In genomic region chrX:134761788-134762187, GRCh38 we compare ENCODE assay signal across 9 cellular contexts. TPM values are rescaled to one million over a fixed set of nuclear protein-coding genes. Genes with fewer than 3 reads are reported as not detected.
A peak's percentile ranks its signal among the peaks of the same experiment; 100 is the strongest.
DNase-seq lines count a peak whose midpoint lies in the region; ATAC-seq and TF ChIP-seq lines count a peak whose summit lies in the region.
"Had no signal": no experiment of that assay in that cellular context is flagged by ENCODE, and none has a peak within 500 bp of the region (broad histone marks: within the 10 kb centered on the region; RNA-seq: fewer than 3 reads in every experiment).

No MANE protein-coding gene starts in this region.

- H3K4me1 ChIP-seq in psoas muscle = no peaks in the 10 kb centered on the region

- peaks cover 1% of the 10 kb centered on the region for H3K4me1 Mint-ChIP-seq in activated naive CD8-positive, alpha-beta T cell treated with anti-CD3 and anti-CD28 coated beads, Interleukin-2, amount 10 ng/mL, durations not matched to agents 7 days and 5 days
- H3K4me1 Mint-ChIP-seq in activated naive CD8-positive, alpha-beta T cell treated with anti-CD3 and anti-CD28 coated beads, Interleukin-2, amount 50 U/mL, for 24 hours = peaks cover 7% of the 10 kb centered on the region

- no peak overlapping the region for H3K4me3 ChIP-seq in brain microvascular endothelial cell (ENCODE audit: low read depth, low read length)
- no peak overlapping the region for H3K4me3 ChIP-seq in psoas muscle

- no peaks in the 10 kb centered on the region for H3K9me3 ChIP-seq in psoas muscle

- H3K36me3 Mint-ChIP-seq in activated naive CD8-positive, alpha-beta T cell treated with anti-CD3 and anti-CD28 coated beads, Interleukin-2, amount 10 ng/mL, durations not matched to agents 7 days and 5 days = no peaks in the 10 kb centered on the region
- no peaks in the 10 kb centered on the region for H3K36me3 Mint-ChIP-seq in activated naive CD8-positive, alpha-beta T cell treated with anti-CD3 and anti-CD28 coated beads, Interleukin-2, amount 50 U/mL, for 24 hours (ENCODE audit: low read depth)

- H3K27me3 Mint-ChIP-seq in activated naive CD8-positive, alpha-beta T cell treated with anti-CD3 and anti-CD28 coated beads, Interleukin-2, amount 10 ng/mL, durations not matched to agents 7 days and 5 days = no peaks in the 10 kb centered on the region
- H3K27me3 Mint-ChIP-seq in activated naive CD8-positive, alpha-beta T cell treated with anti-CD3 and anti-CD28 coated beads, Interleukin-2, amount 50 U/mL, for 24 hours = no peaks in the 10 kb centered on the region

- H3K36me3 ChIP-seq in brain microvascular endothelial cell (replicated peaks) (no peaks in the 10 kb centered on the region), psoas muscle (ENCODE audit: insufficient read depth in 1 of 2, low read depth in 1 of 2) (no peaks in the 10 kb centered on the region)

- POLR2A ChIA-PET in activated naive CD8-positive, alpha-beta T cell treated with anti-CD3 and anti-CD28 coated beads, Interleukin-2, amount 10 ng/mL, durations not matched to agents 7 days and 5 days (lab: Charles Lee) = no interaction called here

- peak; percentile 61 for ATAC-seq in activated naive CD8-positive, alpha-beta T cell treated with anti-CD3 and anti-CD28 coated beads, Interleukin-2, amount 10 ng/mL, durations not matched to agents 7 days and 5 days (ENCODE audit: low read depth)
- ATAC-seq in activated naive CD8-positive, alpha-beta T cell treated with anti-CD3 and anti-CD28 coated beads, Interleukin-2, amount 50 U/mL, for 24 hours = no peak
- ATAC-seq in psoas muscle (no peak), HG03139 (IDR thresholded peaks at IDR 0.05; ENCODE audit: unreplicated experiment) (no peak)

- H3K4me3 Mint-ChIP-seq in activated naive CD8-positive, alpha-beta T cell treated with anti-CD3 and anti-CD28 coated beads, Interleukin-2, amount 10 ng/mL, durations not matched to agents 7 days and 5 days = no peak overlapping the region
- H3K4me3 Mint-ChIP-seq in activated naive CD8-positive, alpha-beta T cell treated with anti-CD3 and anti-CD28 coated beads, Interleukin-2, amount 50 U/mL, for 24 hours = no peak overlapping the region

- no peaks in the 10 kb centered on the region for H3K9me3 Mint-ChIP-seq in activated naive CD8-positive, alpha-beta T cell treated with anti-CD3 and anti-CD28 coated beads, Interleukin-2, amount 10 ng/mL, durations not matched to agents 7 days and 5 days
- H3K9me3 Mint-ChIP-seq in activated naive CD8-positive, alpha-beta T cell treated with anti-CD3 and anti-CD28 coated beads, Interleukin-2, amount 50 U/mL, for 24 hours = no peaks in the 10 kb centered on the region

- TF ChIP-seq CTCF in brain microvascular endothelial cell (IDR thresholded peaks at IDR 0.05; ENCODE audit: low read depth, low read length, missing control alignments) (peak; percentile 61), psoas muscle (IDR thresholded peaks at IDR 0.05) (peak; percentile 6)

- DNase-seq in activated naive CD8-positive, alpha-beta T cell treated with anti-CD3 and anti-CD28 coated beads, Interleukin-2, amount 10 ng/mL, durations not matched to agents 7 days and 5 days = no peak
- DNase-seq in activated naive CD8-positive, alpha-beta T cell treated with anti-CD3 and anti-CD28 coated beads, Interleukin-2, amount 50 U/mL, for 24 hours = no peak
- DNase-seq in M059J (ENCODE audit: low read depth) = peak; percentile 52
- DNase-seq in brain microvascular endothelial cell = no peak
- no peak for DNase-seq in psoas muscle
- no peak for DNase-seq in stimulated activated naive CD4-positive, alpha-beta T cell treated with Interleukin-2 at 50 U/mL for 16 hours (lab: John Stamatoyannopoulos, UW)
- no peak for DNase-seq in head of caudate nucleus
- DNase-seq: NCI-H187 treated with DMSO at 0.1 percent for 48 hours had no signal

- H3K27me3 ChIP-seq in brain microvascular endothelial cell (replicated peaks) (no peaks in the 10 kb centered on the region), psoas muscle (ENCODE audit: insufficient read depth in 3 of 3, low read length in 2 of 3) (no peaks in the 10 kb centered on the region)

- in situ Hi-C loops in brain microvascular endothelial cell (cut with HindIII; ENCODE audit: low pct_ligation_motif_present, low sequenced_read_pairs) = no loop called here

- no peak overlapping the region for H3K27ac Mint-ChIP-seq in activated naive CD8-positive, alpha-beta T cell treated with anti-CD3 and anti-CD28 coated beads, Interleukin-2, amount 10 ng/mL, durations not matched to agents 7 days and 5 days
- no peak overlapping the region for H3K27ac Mint-ChIP-seq in activated naive CD8-positive, alpha-beta T cell treated with anti-CD3 and anti-CD28 coated beads, Interleukin-2, amount 50 U/mL, for 24 hours

- H3K27ac ChIP-seq in brain microvascular endothelial cell (no peak overlapping the region), psoas muscle (no peak overlapping the region)

- intact Hi-C loops in psoas muscle (cut with DNase I) (no loop called here), head of caudate nucleus (cut with DNase I) (no loop called here)

- 48 to 59% (median 49%) methylated on average over 4 of the region's 4 CpGs for WGBS in psoas muscle, 3 donors

RNA-seq across cellular contexts. Expression of gene PABIR2, which starts 35.2 kb away (rescaled TPM):
- total RNA-seq in activated naive CD8-positive, alpha-beta T cell treated with anti-CD3 and anti-CD28 coated beads, Interleukin-2, amount 10 ng/mL, durations not matched to agents 7 days and 5 days = 10 to 100 TPM; 59.7 to 64.5 TPM
- 55.5 and 77.5 TPM in 2 replicates for total RNA-seq in M059J (2014; rRNA removed; shearing (Covaris generic))
- 1 to 10 TPM; 3.4 to 5.1 (median 4.1) TPM for total RNA-seq in psoas muscle
- 1 to 10 TPM; 2.1 to 5.6 (median 3.6) TPM for polyA plus RNA-seq in psoas muscle
